In the genomic region with DNA sequence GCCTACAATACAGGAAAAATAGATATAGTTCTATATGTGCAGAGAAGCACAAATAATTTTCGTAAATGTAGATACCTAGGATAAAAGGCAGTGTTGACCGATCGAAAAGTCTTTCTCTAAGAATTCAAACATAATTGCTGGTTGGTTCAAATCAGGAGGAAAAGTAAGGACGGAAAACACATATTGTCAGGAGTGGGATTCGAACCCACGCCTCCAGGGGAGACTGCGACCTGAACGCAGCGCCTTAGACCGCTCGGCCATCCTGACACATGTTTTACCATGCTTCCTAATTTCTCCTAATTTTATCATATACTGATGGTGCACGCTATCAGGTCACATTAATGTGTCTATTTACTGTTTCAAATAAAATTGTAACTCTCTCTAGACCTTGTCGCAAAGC, we compare ENCODE assay signal across 8 cellular contexts. TPM values are rescaled to one million over a fixed set of nuclear protein-coding genes. Genes with fewer than 3 reads are reported as not detected.
A peak's percentile ranks its signal among the peaks of the same experiment; 100 is the strongest.
DNase-seq lines count a peak whose midpoint lies in the region; ATAC-seq and TF ChIP-seq lines count a peak whose summit lies in the region.
"Not testable (repeated sequence)": the region's sequence is repeated elsewhere in the genome, so short reads cannot be mapped to it uniquely, and the experiment has no call there.

No MANE protein-coding gene starts in this region.

- intact Hi-C loops in activated B cell treated with CpG ODN at 0.5 μM for 24 hours (cut with micrococcal nuclease): loop anchor here (2.0 kb wide), 1 partner anchor 83 kb away; no protein-coding TSS in a partner anchor
- intact Hi-C loops in MCF 10A (cut with micrococcal nuclease): loop anchor here (2.0 kb wide), 2 partner anchors 43 to 83 kb away; no protein-coding TSS in a partner anchor
- intact Hi-C loops in aorta (cut with DNase I): loop anchor here in 1 of 2 donors (10.0 kb wide), 1 partner anchor 85 kb away; no protein-coding TSS in a partner anchor

- DNase-seq in NCI-H446 treated with DMSO at 0.1 percent for 48 hours (lab: John Stamatoyannopoulos, UW) (peak; percentile 35), MCF 10A (ENCODE audit: unreplicated experiment) (peak; percentile 79), renal cortical epithelial cell (ENCODE audit: low read depth) (peak; percentile 44), aorta (peak; percentile 72 to 85)
- DNase-seq in activated B cell treated with CpG ODN at 0.5 μM for 24 hours: not testable (repeated sequence)

- H3K27me3 ChIP-seq in iPS-15b (ENCODE audit: control insufficient read depth, insufficient read depth, low read length): peaks cover 40% of the 10 kb centered on the region
- not testable (repeated sequence) for H3K27me3 ChIP-seq in aorta (ENCODE audit: control insufficient read depth in 1 of 2, insufficient read depth in 2 of 2, low read length in 1 of 2)

- CTCF ChIA-PET in activated B cell treated with CpG ODN at 0.5 μM for 24 hours (lab: Charles Lee): interaction anchor here (1.8 to 2.8 kb wide), 2 partner anchors 9 to 211 kb away, joined by 5 to 8 read pairs; no protein-coding TSS in a partner anchor
- CTCF ChIA-PET in MCF 10A (lab: Yijun Ruan, JAX): interaction anchor here (0.6 to 1.2 kb wide), 4 partner anchors 43 to 434 kb away, joined by 4 read pairs; no protein-coding TSS in a partner anchor

- not testable (repeated sequence) for H3K36me3 ChIP-seq in iPS-15b (ENCODE audit: control insufficient read depth, insufficient read depth, low read length); aorta (ENCODE audit: control insufficient read depth in 1 of 2, insufficient read depth in 2 of 2, low read length in 1 of 2)

- 0 to 1% methylated on average over 12 to 13 of the region's 13 CpGs for WGBS in aorta, 2 donors

- H3K27ac ChIP-seq in aorta (ENCODE audit: low read depth in 1 of 2, low read length in 2 of 2): not testable (repeated sequence)

- H3K4me3 Mint-ChIP-seq in activated B cell treated with CpG ODN at 0.5 μM for 24 hours (peak overlapping the region; percentile 94), MCF 10A (ENCODE audit: unreplicated experiment) (peak overlapping the region; percentile 88)

- not testable (repeated sequence) for TF ChIP-seq CTCF in activated B cell treated with CpG ODN at 0.5 μM for 24 hours (IDR thresholded peaks at IDR 0.05); MCF 10A (IDR thresholded peaks at IDR 0.05; ENCODE audit: unreplicated experiment)

- H3K9me3 Mint-ChIP-seq in activated B cell treated with CpG ODN at 0.5 μM for 24 hours; MCF 10A (ENCODE audit: unreplicated experiment): not testable (repeated sequence)

- H3K27ac Mint-ChIP-seq in activated B cell treated with CpG ODN at 0.5 μM for 24 hours (peak overlapping the region; percentile 92), MCF 10A (ENCODE audit: low read depth, unreplicated experiment) (peak overlapping the region; percentile 93)

- H3K36me3 Mint-ChIP-seq in activated B cell treated with CpG ODN at 0.5 μM for 24 hours (ENCODE audit: low read depth): not testable (repeated sequence)
- H3K36me3 Mint-ChIP-seq in MCF 10A (ENCODE audit: insufficient read depth, unreplicated experiment): peaks cover 16% of the 10 kb centered on the region

- not testable (repeated sequence) for H3K9ac ChIP-seq in iPS-15b (ENCODE audit: low read depth, low read length)

- POLR2A ChIA-PET in activated B cell treated with CpG ODN at 0.5 μM for 24 hours (lab: Charles Lee): interaction anchor here (0.7 to 1.9 kb wide), 3 partner anchors 10 to 220 kb away, joined by 6 to 15 read pairs (median 10); a partner anchor contains a TSS
- POLR2A ChIA-PET in MCF 10A (lab: Yijun Ruan, JAX): interaction anchor here (1.1 to 2.3 kb wide), 6 partner anchors 10 to 219 kb away, joined by 3 to 19 read pairs (median 5); a partner anchor contains a TSS

- not testable (repeated sequence) for H3K4me1 ChIP-seq in iPS-15b (ENCODE audit: control insufficient read depth, insufficient read depth, low read length); aorta (ENCODE audit: control insufficient read depth in 1 of 2, insufficient read depth in 2 of 2, low read length in 2 of 2)

- BruUV-seq in MCF 10A (replicated peaks; lab: Mats Ljungman, UMichigan): not testable (repeated sequence)

- H3K4me3 ChIP-seq in iPS-15b (ENCODE audit: low read depth, low read length) (peak overlapping the region; percentile 72), aorta (ENCODE audit: low read length in 2 of 2) (peak overlapping the region in 1 of 2 donors; percentile 96)

- H3K27me3 Mint-ChIP-seq in activated B cell treated with CpG ODN at 0.5 μM for 24 hours; MCF 10A (ENCODE audit: insufficient read depth, unreplicated experiment): not testable (repeated sequence)

- H3K4me1 Mint-ChIP-seq in activated B cell treated with CpG ODN at 0.5 μM for 24 hours: peaks cover 25% of the 10 kb centered on the region
- not testable (repeated sequence) for H3K4me1 Mint-ChIP-seq in MCF 10A (ENCODE audit: insufficient read depth, unreplicated experiment)

- ATAC-seq in GM18519 (IDR thresholded peaks at IDR 0.05; ENCODE audit: low FRiP score, unreplicated experiment): peak; percentile 23
- peak; percentile 33 for ATAC-seq in HG03159 (IDR thresholded peaks at IDR 0.05; ENCODE audit: unreplicated experiment)
- peak; percentile 29 for ATAC-seq in activated B cell treated with CpG ODN at 0.5 μM for 24 hours (ENCODE audit: low read depth)
- ATAC-seq in aorta (ENCODE audit: low FRiP score): peak; percentile 91

- H3K9me3 ChIP-seq in iPS-15b (ENCODE audit: control insufficient read depth, insufficient read depth, low read length); aorta (ENCODE audit: control insufficient read depth, low read length): not testable (repeated sequence)

RNA-seq across cellular contexts. Expression of a gene that starts 5.8 kb away (rescaled TPM):
- total RNA-seq in activated B cell treated with CpG ODN at 0.5 μM for 24 hours: 4.0 and 4.5 TPM in 2 replicates
- 0.28 and 0.52 TPM in 2 replicates for total RNA-seq in MCF 10A (2022)
- total RNA-seq in renal cortical epithelial cell: 0.17 and 0.25 TPM in 2 replicates
- 10 to 100 TPM in 1 of 2 donors, 1 to 10 TPM in 1; 9.0 to 19.0 TPM for total RNA-seq in aorta
- 1 to 10 TPM; 1.1 to 1.4 TPM for polyA plus RNA-seq in aorta

RNA-seq across cellular contexts. Expression of a gene that starts 19.5 kb away (rescaled TPM):
- total RNA-seq in activated B cell treated with CpG ODN at 0.5 μM for 24 hours: 0.24 and 0.47 TPM in 2 replicates
- total RNA-seq in MCF 10A (2022): not detected in 2 replicates
- total RNA-seq in renal cortical epithelial cell: not detected in 2 replicates
- total RNA-seq in aorta: 100 to 1,000 TPM in 1 of 2 donors, 10 to 100 TPM in 1; 88.2 to 116 TPM
- polyA plus RNA-seq in aorta: 100 to 1,000 TPM in 1 of 2 donors, 10 to 100 TPM in 1; 13.9 to 108 TPM

RNA-seq across cellular contexts. Expression of a gene that starts 24.9 kb away (rescaled TPM):
- total RNA-seq in activated B cell treated with CpG ODN at 0.5 μM for 24 hours (6.2 and 8.6 TPM in 2 replicates), MCF 10A (2022) (not detected in 2 replicates), renal cortical epithelial cell (0.15 TPM in 1 of 2 replicates, not detected in the other), aorta (100 to 1,000 TPM in 1 of 2 donors, 10 to 100 TPM in 1; 83.1 to 113 TPM)
- polyA plus RNA-seq in aorta: 10 to 100 TPM; 13.3 to 83.1 TPM

Comparison
In these comparisons a context has a peak if more than half of its experiments do, and no peak if none do; other contexts are left out.
1. ATAC-seq: peak in every context shown above with its lines; median percentile 91 in aorta; 33 in HG03159; 29 in activated B cell treated with CpG ODN at 0.5 μM for 24 hours; 23 in GM18519.
2. RNA of a gene that starts 19.5 kb away (total RNA-seq): 88.2 to 116 TPM in aorta; 0.24 to 0.47 TPM in activated B cell treated with CpG ODN at 0.5 μM for 24 hours, not detected in MCF 10A and not detected in renal cortical epithelial cell; every median in the first group is over 10 times any median in the second.